1 cellular context compared by ENCODE assay signal in the genomic region with DNA sequence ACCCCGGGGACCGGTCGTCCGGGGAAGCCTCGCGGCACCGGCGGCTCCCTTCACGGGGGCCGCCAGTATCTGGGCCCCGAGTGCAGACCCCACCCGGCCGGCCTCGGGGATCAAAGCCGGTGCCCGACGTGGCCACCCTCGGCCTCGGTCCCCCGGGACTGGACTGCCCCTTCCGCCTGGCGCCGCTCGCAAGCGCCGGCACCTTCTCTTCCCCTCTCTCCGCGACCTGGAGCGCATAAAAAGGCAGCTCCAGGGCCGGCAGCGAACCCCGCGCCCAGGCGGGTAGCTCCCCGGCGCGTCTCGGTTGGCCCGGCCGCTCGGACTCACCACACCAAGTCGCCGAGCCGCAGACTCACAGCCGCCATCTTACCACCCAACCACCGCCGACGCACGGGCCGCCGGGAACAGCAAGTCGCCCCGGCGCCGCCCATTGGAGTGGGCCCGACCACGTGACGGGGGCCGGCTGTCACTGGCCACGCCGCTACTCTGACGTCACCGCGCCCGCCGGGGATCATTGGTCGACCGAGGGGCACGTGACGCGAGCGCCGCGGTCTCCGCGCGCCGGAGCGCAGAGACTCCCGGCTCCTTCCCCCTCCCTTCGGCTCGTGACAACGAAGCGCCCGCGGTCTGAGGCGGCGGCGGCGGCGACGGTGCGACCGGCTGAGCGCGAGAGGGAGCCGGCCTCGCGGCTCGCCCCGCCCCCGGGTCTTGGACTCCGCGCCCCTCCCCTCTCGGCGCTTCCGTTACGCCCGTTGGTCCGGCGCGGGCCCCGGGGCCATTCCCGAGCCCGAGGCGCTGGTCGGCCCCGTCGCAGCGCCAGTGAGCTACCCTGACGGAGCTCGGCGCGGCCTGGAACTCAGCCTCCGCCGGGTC.
A peak's percentile ranks its signal among the peaks of the same experiment; 100 is the strongest.
TF ChIP-seq lines count a peak whose summit lies in the region.

A gene (minus strand): TSS at position 388 of the 873 bp plus-strand sequence. CDS start 23 bp downstream, at position 365.
A gene with protein sequence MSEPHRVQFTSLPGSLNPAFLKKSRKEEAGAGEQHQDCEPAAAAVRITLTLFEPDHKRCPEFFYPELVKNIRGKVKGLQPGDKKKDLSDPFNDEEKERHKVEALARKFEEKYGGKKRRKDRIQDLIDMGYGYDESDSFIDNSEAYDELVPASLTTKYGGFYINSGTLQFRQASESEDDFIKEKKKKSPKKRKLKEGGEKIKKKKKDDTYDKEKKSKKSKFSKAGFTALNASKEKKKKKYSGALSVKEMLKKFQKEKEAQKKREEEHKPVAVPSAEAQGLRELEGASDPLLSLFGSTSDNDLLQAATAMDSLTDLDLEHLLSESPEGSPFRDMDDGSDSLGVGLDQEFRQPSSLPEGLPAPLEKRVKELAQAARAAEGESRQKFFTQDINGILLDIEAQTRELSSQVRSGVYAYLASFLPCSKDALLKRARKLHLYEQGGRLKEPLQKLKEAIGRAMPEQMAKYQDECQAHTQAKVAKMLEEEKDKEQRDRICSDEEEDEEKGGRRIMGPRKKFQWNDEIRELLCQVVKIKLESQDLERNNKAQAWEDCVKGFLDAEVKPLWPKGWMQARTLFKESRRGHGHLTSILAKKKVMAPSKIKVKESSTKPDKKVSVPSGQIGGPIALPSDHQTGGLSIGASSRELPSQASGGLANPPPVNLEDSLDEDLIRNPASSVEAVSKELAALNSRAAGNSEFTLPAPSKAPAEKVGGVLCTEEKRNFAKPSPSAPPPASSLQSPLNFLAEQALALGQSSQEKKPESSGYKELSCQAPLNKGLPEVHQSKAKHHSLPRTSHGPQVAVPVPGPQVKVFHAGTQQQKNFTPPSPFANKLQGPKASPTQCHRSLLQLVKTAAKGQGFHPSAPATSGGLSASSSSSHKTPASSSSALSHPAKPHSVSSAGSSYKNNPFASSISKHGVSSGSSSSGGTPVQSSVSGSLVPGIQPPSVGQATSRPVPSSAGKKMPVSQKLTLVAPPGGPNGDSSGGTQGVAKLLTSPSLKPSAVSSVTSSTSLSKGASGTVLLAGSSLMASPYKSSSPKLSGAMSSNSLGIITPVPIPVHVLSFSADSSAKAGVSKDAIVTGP (N-terminal part only) (plus strand): TSS at position 581 of the 873 bp plus-strand sequence. CDS start 5,437 bp downstream, outside the sequence.

TF ChIP-seq in GM23338, 12 proteins besides CTCF, POLR2A, EP300 and RAD21:
- peak; percentile 85 for TF ChIP-seq POLR2AphosphoS5 (IDR thresholded peaks at IDR 0.05; ENCODE audit: low read depth)
- no peak for TF ChIP-seq JUNB (IDR thresholded peaks at IDR 0.05; ENCODE audit: unreplicated experiment)
- no peak for TF ChIP-seq ZNF331 (CRISPR knock-in tag; IDR thresholded peaks at IDR 0.05; ENCODE audit: low read depth)
- TF ChIP-seq CREB1 (CRISPR knock-in tag; IDR thresholded peaks at IDR 0.05; ENCODE audit: low read depth), result peak; percentile 97
- TF ChIP-seq STAT1 (IDR thresholded peaks at IDR 0.05; ENCODE audit: unreplicated experiment), result no peak
- TF ChIP-seq, protein P1, sequence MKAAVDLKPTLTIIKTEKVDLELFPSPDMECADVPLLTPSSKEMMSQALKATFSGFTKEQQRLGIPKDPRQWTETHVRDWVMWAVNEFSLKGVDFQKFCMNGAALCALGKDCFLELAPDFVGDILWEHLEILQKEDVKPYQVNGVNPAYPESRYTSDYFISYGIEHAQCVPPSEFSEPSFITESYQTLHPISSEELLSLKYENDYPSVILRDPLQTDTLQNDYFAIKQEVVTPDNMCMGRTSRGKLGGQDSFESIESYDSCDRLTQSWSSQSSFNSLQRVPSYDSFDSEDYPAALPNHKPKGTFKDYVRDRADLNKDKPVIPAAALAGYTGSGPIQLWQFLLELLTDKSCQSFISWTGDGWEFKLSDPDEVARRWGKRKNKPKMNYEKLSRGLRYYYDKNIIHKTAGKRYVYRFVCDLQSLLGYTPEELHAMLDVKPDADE (IDR thresholded peaks at IDR 0.05), result 0 out of 2 replicates have a peak, but pooled peaks have one; percentile 53
